1 cellular context compared by ENCODE assay signal in the genomic region with DNA sequence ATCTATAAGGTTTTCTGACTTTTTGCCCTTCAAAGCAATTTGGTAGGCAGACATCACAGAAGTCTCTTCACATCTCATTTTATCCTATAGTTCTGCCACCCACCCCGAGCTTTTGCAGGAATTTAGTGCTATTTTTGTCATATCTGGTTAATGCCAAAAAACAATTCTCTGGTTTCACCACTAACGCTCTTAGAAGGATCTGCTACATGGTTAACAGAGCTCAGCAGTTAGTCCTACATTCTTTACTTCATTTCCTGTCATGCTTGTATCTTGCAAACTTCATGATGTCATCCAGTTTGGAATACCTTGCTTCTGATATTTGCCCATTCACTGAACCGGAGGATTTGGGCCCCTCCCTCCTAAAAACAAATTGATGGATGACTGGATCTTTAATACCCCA.
TF ChIP-seq lines count a peak whose summit lies in the region.

No MANE protein-coding gene starts in this region.

TF ChIP-seq in HEK293, 187 proteins besides CTCF, POLR2A, EP300 and RAD21 (continued from another document):
- TF ChIP-seq, protein P1, sequence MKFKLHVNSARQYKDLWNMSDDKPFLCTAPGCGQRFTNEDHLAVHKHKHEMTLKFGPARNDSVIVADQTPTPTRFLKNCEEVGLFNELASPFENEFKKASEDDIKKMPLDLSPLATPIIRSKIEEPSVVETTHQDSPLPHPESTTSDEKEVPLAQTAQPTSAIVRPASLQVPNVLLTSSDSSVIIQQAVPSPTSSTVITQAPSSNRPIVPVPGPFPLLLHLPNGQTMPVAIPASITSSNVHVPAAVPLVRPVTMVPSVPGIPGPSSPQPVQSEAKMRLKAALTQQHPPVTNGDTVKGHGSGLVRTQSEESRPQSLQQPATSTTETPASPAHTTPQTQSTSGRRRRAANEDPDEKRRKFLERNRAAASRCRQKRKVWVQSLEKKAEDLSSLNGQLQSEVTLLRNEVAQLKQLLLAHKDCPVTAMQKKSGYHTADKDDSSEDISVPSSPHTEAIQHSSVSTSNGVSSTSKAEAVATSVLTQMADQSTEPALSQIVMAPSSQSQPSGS (tag by site-specific recombination; IDR thresholded peaks at IDR 0.05; ENCODE audit: low read depth): peak; percentile 60; the same call in 1 of the 2 replicates
- no peak for TF ChIP-seq ZBTB7A (tag by site-specific recombination; IDR thresholded peaks at IDR 0.05; ENCODE audit: low read depth)
